In genomic region chr3:169633789-169634188, GRCh38 we compare ENCODE assay signal across 17 cellular contexts. TPM values are rescaled to one million over a fixed set of nuclear protein-coding genes. Genes with fewer than 3 reads are reported as not detected.
A peak's percentile ranks its signal among the peaks of the same experiment; 100 is the strongest.
DNase-seq lines count a peak whose midpoint lies in the region; ATAC-seq and TF ChIP-seq lines count a peak whose summit lies in the region.
"Had no signal": no experiment of that assay in that cellular context is flagged by ENCODE, and none has a peak within 500 bp of the region (broad histone marks: within the 10 kb centered on the region; RNA-seq: fewer than 3 reads in every experiment).

No MANE protein-coding gene starts in this region.

- CTCF ChIA-PET in CD8-positive, alpha-beta T cell (lab: Charles Lee) = no interaction called here

- no peak overlapping the region for H3K27ac ChIP-seq in CD8-positive, alpha-beta T cell (ENCODE audit: low read depth, low read length)
- H3K27ac ChIP-seq in KMS-11 (no peak overlapping the region), right cardiac atrium (ENCODE audit: low read length) (peak overlapping the region; percentile 51)
- H3K27ac ChIP-seq: SJSA1 had no signal

- no peaks in the 10 kb centered on the region for H3K9me3 Mint-ChIP-seq in CD8-positive, alpha-beta T cell
- no peaks in the 10 kb centered on the region for H3K9me3 Mint-ChIP-seq in progenitor cell of endocrine pancreas (ENCODE audit: low read depth)
- H3K9me3 Mint-ChIP-seq in activated T-cell treated with anti-CD3 and anti-CD28 coated beads, Interleukin-2, amount 50 U/mL, for 24 hours = no peaks in the 10 kb centered on the region

- no peaks in the 10 kb centered on the region for H3K36me3 Mint-ChIP-seq in CD8-positive, alpha-beta T cell
- peaks cover 14% of the 10 kb centered on the region for H3K36me3 Mint-ChIP-seq in progenitor cell of endocrine pancreas (ENCODE audit: insufficient read depth)
- H3K36me3 Mint-ChIP-seq in activated T-cell treated with anti-CD3 and anti-CD28 coated beads, Interleukin-2, amount 50 U/mL, for 24 hours (ENCODE audit: low read depth) = no peaks in the 10 kb centered on the region
- H3K36me3 Mint-ChIP-seq: CD4-positive, CD25-positive, alpha-beta regulatory T cell had no signal

- intact Hi-C loops in CD8-positive, alpha-beta T cell (cut with DNase I, micrococcal nuclease) = no loop called here
- intact Hi-C loops in right cardiac atrium (cut with DNase I) = no loop called here

- WGBS in right cardiac atrium = 49% methylated on average over 2 of the region's 2 CpGs

- H3K27ac Mint-ChIP-seq in CD8-positive, alpha-beta T cell = peak overlapping the region; percentile 24
- H3K27ac Mint-ChIP-seq in progenitor cell of endocrine pancreas = peak overlapping the region; percentile 4
- H3K27ac Mint-ChIP-seq in activated T-cell treated with anti-CD3 and anti-CD28 coated beads, Interleukin-2, amount 50 U/mL, for 24 hours = no peak overlapping the region

- H3K4me3 ChIP-seq in CD8-positive, alpha-beta T cell (ENCODE audit: low read depth, low read length) = no peak overlapping the region
- H3K4me3 ChIP-seq in KMS-11 (IDR thresholded peaks at IDR 0.05; ENCODE audit: insufficient read depth, low read depth, low read length) (no peak overlapping the region), right cardiac atrium (ENCODE audit: low read length) (no peak overlapping the region)
- H3K4me3 ChIP-seq: SJSA1 had no signal

- no peak for TF ChIP-seq CTCF in CD8-positive, alpha-beta T cell (IDR thresholded peaks at IDR 0.05)
- TF ChIP-seq CTCF in KMS-11 (conservative IDR thresholded peaks at IDR 0.05; ENCODE audit: low read depth, low read length) (no peak), progenitor cell of endocrine pancreas (IDR thresholded peaks at IDR 0.05; ENCODE audit: unreplicated experiment) (no peak)

- ATAC-seq in CD8-positive, alpha-beta T cell = no peak
- peak; percentile 50 to 58 for ATAC-seq in right cardiac atrium

- H3K4me1 Mint-ChIP-seq in CD8-positive, alpha-beta T cell (ENCODE audit: low read depth) = peaks cover 5% of the 10 kb centered on the region
- peaks cover 52% of the 10 kb centered on the region for H3K4me1 Mint-ChIP-seq in progenitor cell of endocrine pancreas (ENCODE audit: low read depth)
- H3K4me1 Mint-ChIP-seq in activated T-cell treated with anti-CD3 and anti-CD28 coated beads, Interleukin-2, amount 50 U/mL, for 24 hours (ENCODE audit: low read depth) = peaks cover 13% of the 10 kb centered on the region

- POLR2A ChIA-PET in CD8-positive, alpha-beta T cell (lab: Charles Lee) = no interaction called here

- no peaks in the 10 kb centered on the region for H3K79me2 ChIP-seq in KMS-11 (ENCODE audit: insufficient read depth, low read depth)

- H3K4me1 ChIP-seq in CD8-positive, alpha-beta T cell (ENCODE audit: insufficient read depth, low read length) = no peaks in the 10 kb centered on the region
- peaks cover 71% of the 10 kb centered on the region for H3K4me1 ChIP-seq in KMS-11 (ENCODE audit: low read depth, poor library complexity, severe bottlenecking)
- peaks cover 6% of the 10 kb centered on the region for H3K4me1 ChIP-seq in right cardiac atrium (ENCODE audit: control insufficient read depth, insufficient read depth, low read length)
- H3K4me1 ChIP-seq: SJSA1 had no signal

- DNase-seq in CD8-positive, alpha-beta T cell = no peak
- DNase-seq in right cardiac atrium (peak in 1 of 3 donors; percentile 45), progenitor cell of endocrine pancreas (ENCODE audit: low spot score, unreplicated experiment) (no peak), NCI-H1092 (lab: John Stamatoyannopoulos, UW) (no peak), RPMI8226 (no peak)
- DNase-seq in activated T-cell treated with anti-CD3 and anti-CD28 coated beads, Interleukin-2, amount 50 U/mL, for 24 hours = no peak
- DNase-seq: Caco-2; CD4-positive, CD25-positive, alpha-beta regulatory T cell; DMS 273 treated with DMSO at 0.1 percent for 48 hours; IMR-90; Karpas-422; MV-4-11; NCI-H1417 treated with DMSO at 0.1 percent for 48 hours; NCI-H187 had no signal

- no peak overlapping the region for H3K9ac ChIP-seq in KMS-11

- H3K9me3 ChIP-seq in CD8-positive, alpha-beta T cell (ENCODE audit: low read length) = no peaks in the 10 kb centered on the region
- H3K9me3 ChIP-seq in right cardiac atrium (ENCODE audit: control insufficient read depth, low read length) = no peaks in the 10 kb centered on the region
- H3K9me3 ChIP-seq: Caco-2, SJSA1 had no signal

- no peaks in the 10 kb centered on the region for H3K36me3 ChIP-seq in CD8-positive, alpha-beta T cell (ENCODE audit: insufficient read depth, low read length)
- no peaks in the 10 kb centered on the region for H3K36me3 ChIP-seq in KMS-11 (ENCODE audit: insufficient read depth)
- H3K36me3 ChIP-seq: SJSA1 had no signal

- H3K4me2 ChIP-seq in KMS-11 = peak overlapping the region; percentile 56; the same call in 1 of the 2 replicates

- peaks cover 6% of the 10 kb centered on the region for H3K27me3 Mint-ChIP-seq in CD8-positive, alpha-beta T cell (ENCODE audit: low read depth)
- H3K27me3 Mint-ChIP-seq in progenitor cell of endocrine pancreas = no peaks in the 10 kb centered on the region
- peaks cover 29% of the 10 kb centered on the region for H3K27me3 Mint-ChIP-seq in activated T-cell treated with anti-CD3 and anti-CD28 coated beads, Interleukin-2, amount 50 U/mL, for 24 hours

- no peaks in the 10 kb centered on the region for H3K27me3 ChIP-seq in CD8-positive, alpha-beta T cell (ENCODE audit: insufficient read depth, low read length)
- H3K27me3 ChIP-seq in KMS-11 (ENCODE audit: insufficient read depth, low read depth) = no peaks in the 10 kb centered on the region
- no peaks in the 10 kb centered on the region for H3K27me3 ChIP-seq in right cardiac atrium (ENCODE audit: control insufficient read depth, insufficient read depth)
- H3K27me3 ChIP-seq: SJSA1 had no signal

- no peaks in the 10 kb centered on the region for H4K20me1 ChIP-seq in KMS-11 (ENCODE audit: insufficient read depth)

- H3K4me3 Mint-ChIP-seq in CD8-positive, alpha-beta T cell = no peak overlapping the region
- no peak overlapping the region for H3K4me3 Mint-ChIP-seq in progenitor cell of endocrine pancreas (ENCODE audit: low read depth)
- H3K4me3 Mint-ChIP-seq in activated T-cell treated with anti-CD3 and anti-CD28 coated beads, Interleukin-2, amount 50 U/mL, for 24 hours = no peak overlapping the region
- H3K4me3 Mint-ChIP-seq: CD4-positive, CD25-positive, alpha-beta regulatory T cell had no signal

- no peak overlapping the region for H2AFZ ChIP-seq in KMS-11 (ENCODE audit: low read depth)

RNA-seq across cellular contexts. Expression of gene MECOM, which starts 29.7 kb away (rescaled TPM):
- total RNA-seq in CD8-positive, alpha-beta T cell = not detected
- total RNA-seq in right cardiac atrium = 10 to 100 TPM; 23.2 to 29.9 (median 27.1) TPM
- 8.2 TPM for polyA plus RNA-seq in right cardiac atrium
- 186 and 195 TPM in 2 replicates for total RNA-seq in progenitor cell of endocrine pancreas
- total RNA-seq: A673; CD4-positive, CD25-positive, alpha-beta regulatory T cell had no signal

Comparison
In these comparisons a context has a peak if more than half of its experiments do, and no peak if none do; other contexts are left out.
1. RNA of gene MECOM, which starts 29.7 kb away (total RNA-seq): 186 to 195 TPM in progenitor cell of endocrine pancreas and 23.2 to 29.9 TPM in right cardiac atrium; not detected in CD8-positive, alpha-beta T cell; every median in the first group is over 10 times any median in the second.